ENCODE assay signal across 1 cellular context in the genomic region with DNA sequence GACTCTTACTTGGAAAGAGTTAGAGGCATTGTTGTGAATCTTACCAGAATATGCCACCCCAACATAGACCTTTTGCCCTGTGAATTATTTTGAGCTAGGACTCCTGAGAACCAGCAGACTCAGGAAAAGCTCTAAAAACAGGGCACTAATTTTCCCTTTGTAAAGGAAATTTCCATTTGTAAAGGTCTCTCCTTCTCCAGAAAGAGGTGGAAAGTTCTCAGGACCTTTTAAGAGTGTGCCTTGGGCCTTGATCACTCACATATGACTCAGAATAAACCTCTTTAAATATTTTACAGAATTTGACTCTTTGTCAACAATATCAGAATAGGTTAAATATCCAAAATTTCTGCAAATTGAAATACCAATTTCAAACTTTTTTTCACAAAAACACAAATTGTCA.
TF ChIP-seq lines count a peak whose summit lies in the region.

No MANE protein-coding gene starts in this region.

TF ChIP-seq in K562, 482 proteins besides CTCF, POLR2A, EP300 and RAD21 (continued from another document):
- TF ChIP-seq, protein P1, sequence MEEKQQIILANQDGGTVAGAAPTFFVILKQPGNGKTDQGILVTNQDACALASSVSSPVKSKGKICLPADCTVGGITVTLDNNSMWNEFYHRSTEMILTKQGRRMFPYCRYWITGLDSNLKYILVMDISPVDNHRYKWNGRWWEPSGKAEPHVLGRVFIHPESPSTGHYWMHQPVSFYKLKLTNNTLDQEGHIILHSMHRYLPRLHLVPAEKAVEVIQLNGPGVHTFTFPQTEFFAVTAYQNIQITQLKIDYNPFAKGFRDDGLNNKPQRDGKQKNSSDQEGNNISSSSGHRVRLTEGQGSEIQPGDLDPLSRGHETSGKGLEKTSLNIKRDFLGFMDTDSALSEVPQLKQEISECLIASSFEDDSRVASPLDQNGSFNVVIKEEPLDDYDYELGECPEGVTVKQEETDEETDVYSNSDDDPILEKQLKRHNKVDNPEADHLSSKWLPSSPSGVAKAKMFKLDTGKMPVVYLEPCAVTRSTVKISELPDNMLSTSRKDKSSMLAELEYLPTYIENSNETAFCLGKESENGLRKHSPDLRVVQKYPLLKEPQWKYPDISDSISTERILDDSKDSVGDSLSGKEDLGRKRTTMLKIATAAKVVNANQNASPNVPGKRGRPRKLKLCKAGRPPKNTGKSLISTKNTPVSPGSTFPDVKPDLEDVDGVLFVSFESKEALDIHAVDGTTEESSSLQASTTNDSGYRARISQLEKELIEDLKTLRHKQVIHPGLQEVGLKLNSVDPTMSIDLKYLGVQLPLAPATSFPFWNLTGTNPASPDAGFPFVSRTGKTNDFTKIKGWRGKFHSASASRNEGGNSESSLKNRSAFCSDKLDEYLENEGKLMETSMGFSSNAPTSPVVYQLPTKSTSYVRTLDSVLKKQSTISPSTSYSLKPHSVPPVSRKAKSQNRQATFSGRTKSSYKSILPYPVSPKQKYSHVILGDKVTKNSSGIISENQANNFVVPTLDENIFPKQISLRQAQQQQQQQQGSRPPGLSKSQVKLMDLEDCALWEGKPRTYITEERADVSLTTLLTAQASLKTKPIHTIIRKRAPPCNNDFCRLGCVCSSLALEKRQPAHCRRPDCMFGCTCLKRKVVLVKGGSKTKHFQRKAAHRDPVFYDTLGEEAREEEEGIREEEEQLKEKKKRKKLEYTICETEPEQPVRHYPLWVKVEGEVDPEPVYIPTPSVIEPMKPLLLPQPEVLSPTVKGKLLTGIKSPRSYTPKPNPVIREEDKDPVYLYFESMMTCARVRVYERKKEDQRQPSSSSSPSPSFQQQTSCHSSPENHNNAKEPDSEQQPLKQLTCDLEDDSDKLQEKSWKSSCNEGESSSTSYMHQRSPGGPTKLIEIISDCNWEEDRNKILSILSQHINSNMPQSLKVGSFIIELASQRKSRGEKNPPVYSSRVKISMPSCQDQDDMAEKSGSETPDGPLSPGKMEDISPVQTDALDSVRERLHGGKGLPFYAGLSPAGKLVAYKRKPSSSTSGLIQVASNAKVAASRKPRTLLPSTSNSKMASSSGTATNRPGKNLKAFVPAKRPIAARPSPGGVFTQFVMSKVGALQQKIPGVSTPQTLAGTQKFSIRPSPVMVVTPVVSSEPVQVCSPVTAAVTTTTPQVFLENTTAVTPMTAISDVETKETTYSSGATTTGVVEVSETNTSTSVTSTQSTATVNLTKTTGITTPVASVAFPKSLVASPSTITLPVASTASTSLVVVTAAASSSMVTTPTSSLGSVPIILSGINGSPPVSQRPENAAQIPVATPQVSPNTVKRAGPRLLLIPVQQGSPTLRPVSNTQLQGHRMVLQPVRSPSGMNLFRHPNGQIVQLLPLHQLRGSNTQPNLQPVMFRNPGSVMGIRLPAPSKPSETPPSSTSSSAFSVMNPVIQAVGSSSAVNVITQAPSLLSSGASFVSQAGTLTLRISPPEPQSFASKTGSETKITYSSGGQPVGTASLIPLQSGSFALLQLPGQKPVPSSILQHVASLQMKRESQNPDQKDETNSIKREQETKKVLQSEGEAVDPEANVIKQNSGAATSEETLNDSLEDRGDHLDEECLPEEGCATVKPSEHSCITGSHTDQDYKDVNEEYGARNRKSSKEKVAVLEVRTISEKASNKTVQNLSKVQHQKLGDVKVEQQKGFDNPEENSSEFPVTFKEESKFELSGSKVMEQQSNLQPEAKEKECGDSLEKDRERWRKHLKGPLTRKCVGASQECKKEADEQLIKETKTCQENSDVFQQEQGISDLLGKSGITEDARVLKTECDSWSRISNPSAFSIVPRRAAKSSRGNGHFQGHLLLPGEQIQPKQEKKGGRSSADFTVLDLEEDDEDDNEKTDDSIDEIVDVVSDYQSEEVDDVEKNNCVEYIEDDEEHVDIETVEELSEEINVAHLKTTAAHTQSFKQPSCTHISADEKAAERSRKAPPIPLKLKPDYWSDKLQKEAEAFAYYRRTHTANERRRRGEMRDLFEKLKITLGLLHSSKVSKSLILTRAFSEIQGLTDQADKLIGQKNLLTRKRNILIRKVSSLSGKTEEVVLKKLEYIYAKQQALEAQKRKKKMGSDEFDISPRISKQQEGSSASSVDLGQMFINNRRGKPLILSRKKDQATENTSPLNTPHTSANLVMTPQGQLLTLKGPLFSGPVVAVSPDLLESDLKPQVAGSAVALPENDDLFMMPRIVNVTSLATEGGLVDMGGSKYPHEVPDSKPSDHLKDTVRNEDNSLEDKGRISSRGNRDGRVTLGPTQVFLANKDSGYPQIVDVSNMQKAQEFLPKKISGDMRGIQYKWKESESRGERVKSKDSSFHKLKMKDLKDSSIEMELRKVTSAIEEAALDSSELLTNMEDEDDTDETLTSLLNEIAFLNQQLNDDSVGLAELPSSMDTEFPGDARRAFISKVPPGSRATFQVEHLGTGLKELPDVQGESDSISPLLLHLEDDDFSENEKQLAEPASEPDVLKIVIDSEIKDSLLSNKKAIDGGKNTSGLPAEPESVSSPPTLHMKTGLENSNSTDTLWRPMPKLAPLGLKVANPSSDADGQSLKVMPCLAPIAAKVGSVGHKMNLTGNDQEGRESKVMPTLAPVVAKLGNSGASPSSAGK (IDR thresholded peaks at IDR 0.05): no peak
- TF ChIP-seq ZNF583 (CRISPR knock-in tag; IDR thresholded peaks at IDR 0.05) (no peak), STAT5B (CRISPR knock-in tag; IDR thresholded peaks at IDR 0.05) (no peak), PTBP1 (IDR thresholded peaks at IDR 0.05; ENCODE audit: low read depth, low read length) (no peak), SRSF3 (IDR thresholded peaks at IDR 0.05; ENCODE audit: insufficient read depth, low read length) (no peak), TCF7 (IDR thresholded peaks at IDR 0.05; ENCODE audit: borderline replicate concordance) (no peak), MYBL2 (IDR thresholded peaks at IDR 0.05; ENCODE audit: low read depth) (no peak), MYBL2 (CRISPR knock-in tag; IDR thresholded peaks at IDR 0.05; ENCODE audit: borderline replicate concordance) (no peak), MTA2 (IDR thresholded peaks at IDR 0.05; ENCODE audit: low read depth) (no peak)
- TF ChIP-seq, protein P2, sequence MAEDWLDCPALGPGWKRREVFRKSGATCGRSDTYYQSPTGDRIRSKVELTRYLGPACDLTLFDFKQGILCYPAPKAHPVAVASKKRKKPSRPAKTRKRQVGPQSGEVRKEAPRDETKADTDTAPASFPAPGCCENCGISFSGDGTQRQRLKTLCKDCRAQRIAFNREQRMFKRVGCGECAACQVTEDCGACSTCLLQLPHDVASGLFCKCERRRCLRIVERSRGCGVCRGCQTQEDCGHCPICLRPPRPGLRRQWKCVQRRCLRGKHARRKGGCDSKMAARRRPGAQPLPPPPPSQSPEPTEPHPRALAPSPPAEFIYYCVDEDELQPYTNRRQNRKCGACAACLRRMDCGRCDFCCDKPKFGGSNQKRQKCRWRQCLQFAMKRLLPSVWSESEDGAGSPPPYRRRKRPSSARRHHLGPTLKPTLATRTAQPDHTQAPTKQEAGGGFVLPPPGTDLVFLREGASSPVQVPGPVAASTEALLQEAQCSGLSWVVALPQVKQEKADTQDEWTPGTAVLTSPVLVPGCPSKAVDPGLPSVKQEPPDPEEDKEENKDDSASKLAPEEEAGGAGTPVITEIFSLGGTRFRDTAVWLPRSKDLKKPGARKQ (CRISPR knock-in tag; IDR thresholded peaks at IDR 0.05): no peak
